15 cellular contexts compared by ENCODE assay signal in the genomic region with DNA sequence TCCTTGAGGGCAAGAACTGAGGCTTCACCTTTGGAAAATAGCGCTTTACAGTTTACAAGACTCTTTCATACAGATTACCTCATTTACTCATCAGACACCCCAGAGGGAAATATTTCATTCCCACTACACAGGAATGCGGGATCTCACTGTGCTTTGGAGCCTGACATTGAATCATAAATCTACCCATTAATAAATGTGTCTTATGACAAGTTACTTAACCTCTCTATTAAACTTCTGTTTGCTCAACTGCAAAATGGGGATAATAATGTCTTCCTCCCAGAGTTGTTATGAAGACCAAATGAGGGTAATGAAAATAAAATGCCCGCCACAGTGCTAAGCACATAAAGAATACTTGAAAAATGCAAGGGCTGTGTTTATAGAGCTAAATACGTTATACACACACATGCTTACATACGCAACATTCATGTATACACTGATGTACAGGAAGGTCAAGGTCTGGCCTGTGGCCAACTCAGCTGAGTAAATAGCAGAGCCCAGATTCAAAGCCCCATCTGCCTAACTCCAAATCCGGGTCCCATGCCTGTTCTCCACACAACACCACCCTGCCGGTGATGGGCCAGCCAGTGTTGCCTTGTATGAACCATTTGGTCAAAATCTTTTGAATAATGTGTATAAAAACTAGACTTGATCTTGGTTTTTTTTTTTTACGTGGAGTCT. TPM values are rescaled to one million over a fixed set of nuclear protein-coding genes. Genes with fewer than 3 reads are reported as not detected.
DNase-seq lines count a peak whose midpoint lies in the region; ATAC-seq and TF ChIP-seq lines count a peak whose summit lies in the region.
"Had no signal": no experiment of that assay in that cellular context is flagged by ENCODE, and none has a peak within 500 bp of the region (broad histone marks: within the 10 kb centered on the region; RNA-seq: fewer than 3 reads in every experiment).

No MANE protein-coding gene starts in this region.

- H3K4me1 Mint-ChIP-seq in activated CD8-positive, alpha-beta memory T cell treated with anti-CD3 and anti-CD28 coated beads, Interleukin-2, amount 10 ng/mL, durations not matched to agents 7 days and 5 days: peaks cover 4% of the 10 kb centered on the region
- H3K4me1 Mint-ChIP-seq: activated CD4-positive, alpha-beta T cell treated with anti-CD3 and anti-CD28 coated beads for 36 hours; activated naive CD8-positive, alpha-beta T cell treated with anti-CD3 and anti-CD28 coated beads for 36 hours had no signal

- intact Hi-C loops in left cardiac atrium (cut with DNase I): no loop called here
- intact Hi-C loops in left ventricle myocardium superior (cut with micrococcal nuclease): no loop called here

- H4K20me1 ChIP-seq in MM.1S (ENCODE audit: insufficient read depth, low read length): no peaks in the 10 kb centered on the region

- no peaks in the 10 kb centered on the region for H3K9me2 ChIP-seq in MM.1S (replicated peaks; ENCODE audit: insufficient read depth, low read length)

- no peaks in the 10 kb centered on the region for H3K36me3 ChIP-seq in MM.1S (replicated peaks; ENCODE audit: insufficient read depth, low read length)
- H3K36me3 ChIP-seq: suprapubic skin had no signal

- no peaks in the 10 kb centered on the region for H3K9me3 ChIP-seq in MM.1S (replicated peaks; ENCODE audit: insufficient read depth, low read length)
- H3K9me3 ChIP-seq: suprapubic skin had no signal

- H3K79me2 ChIP-seq in MM.1S (ENCODE audit: low read length): no peaks in the 10 kb centered on the region

- H3K27ac ChIP-seq in MM.1S (ENCODE audit: low read length): no peak overlapping the region
- H3K27ac ChIP-seq: suprapubic skin had no signal

- no peaks in the 10 kb centered on the region for H3K9me3 Mint-ChIP-seq in activated CD8-positive, alpha-beta memory T cell treated with anti-CD3 and anti-CD28 coated beads, Interleukin-2, amount 10 ng/mL, durations not matched to agents 7 days and 5 days (ENCODE audit: low read depth)
- H3K9me3 Mint-ChIP-seq: activated naive CD8-positive, alpha-beta T cell treated with anti-CD3 and anti-CD28 coated beads for 36 hours; memory B cell had no signal

- CTCF ChIA-PET in activated CD8-positive, alpha-beta memory T cell treated with anti-CD3 and anti-CD28 coated beads, Interleukin-2, amount 10 ng/mL, durations not matched to agents 7 days and 5 days (lab: Charles Lee): no interaction called here

- no peaks in the 10 kb centered on the region for H3K4me1 ChIP-seq in MM.1S (ENCODE audit: low read length)

- H3F3A ChIP-seq in MM.1S (ENCODE audit: insufficient read depth, low read length): no peaks in the 10 kb centered on the region

- TF ChIP-seq CTCF in choroid plexus epithelial cell (conservative IDR thresholded peaks at IDR 0.05; ENCODE audit: low read depth, low read length): no peak
- TF ChIP-seq CTCF in MM.1S (IDR thresholded peaks at IDR 0.05; ENCODE audit: low read length): no peak

- H3K27ac Mint-ChIP-seq in activated CD8-positive, alpha-beta memory T cell treated with anti-CD3 and anti-CD28 coated beads, Interleukin-2, amount 10 ng/mL, durations not matched to agents 7 days and 5 days: no peak overlapping the region
- H3K27ac Mint-ChIP-seq: activated CD4-positive, alpha-beta T cell treated with anti-CD3 and anti-CD28 coated beads for 36 hours; activated naive CD8-positive, alpha-beta T cell treated with anti-CD3 and anti-CD28 coated beads for 36 hours; memory B cell had no signal

- H3K9ac ChIP-seq in MM.1S (ENCODE audit: low read length): no peak overlapping the region

- DNase-seq in left cardiac atrium: peak; percentile 30
- no peak for DNase-seq in left ventricle myocardium superior
- DNase-seq in NCI-H510A treated with DMSO at 0.1 percent for 48 hours (lab: John Stamatoyannopoulos, UW): peak; percentile 64
- peak; percentile 52 for DNase-seq in choroid plexus epithelial cell (ENCODE audit: low read depth)
- DNase-seq in MM.1S: no peak
- no peak for DNase-seq in cerebellum (ENCODE audit: low spot score)
- DNase-seq in activated CD8-positive, alpha-beta memory T cell treated with anti-CD3 and anti-CD28 coated beads, Interleukin-2, amount 50 U/mL, for 4 hours: no peak
- DNase-seq in activated CD8-positive, alpha-beta memory T cell treated with anti-CD3 and anti-CD28 coated beads, Interleukin-2, amount 10 ng/mL, durations not matched to agents 7 days and 5 days: no peak
- DNase-seq: activated CD4-positive, alpha-beta T cell treated with anti-CD3 and anti-CD28 coated beads for 36 hours; activated naive CD8-positive, alpha-beta T cell treated with anti-CD3 and anti-CD28 coated beads for 36 hours; caudate nucleus; retina; T-helper 2 cell had no signal

- ATAC-seq in left cardiac atrium (no peak), left ventricle myocardium superior (no peak)
- no peak for ATAC-seq in activated CD8-positive, alpha-beta memory T cell treated with anti-CD3 and anti-CD28 coated beads, Interleukin-2, amount 10 ng/mL, durations not matched to agents 7 days and 5 days
- ATAC-seq: activated CD4-positive, alpha-beta T cell treated with anti-CD3 and anti-CD28 coated beads for 36 hours had no signal

- peaks cover 19% of the 10 kb centered on the region for H3K27me3 Mint-ChIP-seq in activated CD8-positive, alpha-beta memory T cell treated with anti-CD3 and anti-CD28 coated beads, Interleukin-2, amount 10 ng/mL, durations not matched to agents 7 days and 5 days
- H3K27me3 Mint-ChIP-seq: activated naive CD8-positive, alpha-beta T cell treated with anti-CD3 and anti-CD28 coated beads for 36 hours had no signal

- H3K27me3 ChIP-seq in MM.1S (replicated peaks; ENCODE audit: insufficient read depth, low read length): no peaks in the 10 kb centered on the region
- H3K27me3 ChIP-seq: suprapubic skin had no signal

- H3K4me3 ChIP-seq in choroid plexus epithelial cell (ENCODE audit: low read depth, low read length) (no peak overlapping the region), MM.1S (ENCODE audit: low read length) (no peak overlapping the region)
- H3K4me3 ChIP-seq: suprapubic skin had no signal

- H2AFZ ChIP-seq in MM.1S (ENCODE audit: low read length): no peak overlapping the region

- no peaks in the 10 kb centered on the region for H3K36me3 Mint-ChIP-seq in activated CD8-positive, alpha-beta memory T cell treated with anti-CD3 and anti-CD28 coated beads, Interleukin-2, amount 10 ng/mL, durations not matched to agents 7 days and 5 days
- H3K36me3 Mint-ChIP-seq: activated naive CD8-positive, alpha-beta T cell treated with anti-CD3 and anti-CD28 coated beads for 36 hours; memory B cell had no signal

- H3K4me3 Mint-ChIP-seq in activated CD8-positive, alpha-beta memory T cell treated with anti-CD3 and anti-CD28 coated beads, Interleukin-2, amount 10 ng/mL, durations not matched to agents 7 days and 5 days: no peak overlapping the region
- H3K4me3 Mint-ChIP-seq: activated CD4-positive, alpha-beta T cell treated with anti-CD3 and anti-CD28 coated beads for 36 hours; activated naive CD8-positive, alpha-beta T cell treated with anti-CD3 and anti-CD28 coated beads for 36 hours; memory B cell had no signal

- H3K4me2 ChIP-seq in MM.1S (ENCODE audit: low read depth, low read length): no peak overlapping the region

RNA-seq across cellular contexts. Expression of a gene that starts 56.6 kb away (rescaled TPM):
- total RNA-seq in left cardiac atrium: 100 to 1,000 TPM; 435 to 492 TPM
- 424 TPM for total RNA-seq in left ventricle myocardium superior
- 526 TPM for total RNA-seq in cerebellum
- total RNA-seq in activated CD8-positive, alpha-beta memory T cell treated with anti-CD3 and anti-CD28 coated beads, Interleukin-2, amount 10 ng/mL, durations not matched to agents 7 days and 5 days: 100 to 1,000 TPM; 389 to 451 TPM

Comparison
In these comparisons a context has a peak if more than half of its experiments do, and no peak if none do; other contexts are left out.
1. DNase-seq: peak in left cardiac atrium (single experiment), NCI-H510A treated with DMSO at 0.1 percent for 48 hours (single experiment) and choroid plexus epithelial cell (single experiment); none in left ventricle myocardium superior (single experiment), MM.1S (single experiment), cerebellum (single experiment), activated CD8-positive, alpha-beta memory T cell treated with anti-CD3 and anti-CD28 coated beads, Interleukin-2, amount 50 U/mL, for 4 hours (single experiment) and activated CD8-positive, alpha-beta memory T cell treated with anti-CD3 and anti-CD28 coated beads, Interleukin-2, amount 10 ng/mL, durations not matched to agents 7 days and 5 days (single experiment).